In genomic region chr2:119387381-119388129, GRCh38 we compare ENCODE assay signal across 1 cellular context.
TF ChIP-seq lines count a peak whose summit lies in the region.

No MANE protein-coding gene starts in this region.

TF ChIP-seq in HepG2, 621 proteins besides CTCF, POLR2A, EP300 and RAD21 (continues in another document):
- TF ChIP-seq HHEX (CRISPR knock-in tag; IDR thresholded peaks at IDR 0.05): no peak
- TF ChIP-seq ZNF17 (CRISPR knock-in tag; IDR thresholded peaks at IDR 0.05): no peak
- no peak for TF ChIP-seq ONECUT2 (CRISPR knock-in tag; IDR thresholded peaks at IDR 0.05)
- TF ChIP-seq TOE1 (CRISPR knock-in tag; IDR thresholded peaks at IDR 0.05): no peak
- TF ChIP-seq CEBPG (CRISPR knock-in tag; IDR thresholded peaks at IDR 0.05): peak; percentile 54; the same call in 1 of the 2 replicates
- no peak for TF ChIP-seq ZNF761 (CRISPR knock-in tag; conservative IDR thresholded peaks at IDR 0.05)
- TF ChIP-seq SCMH1 (CRISPR knock-in tag; IDR thresholded peaks at IDR 0.05; ENCODE audit: borderline replicate concordance): no peak
- TF ChIP-seq ZNF501 (CRISPR knock-in tag; IDR thresholded peaks at IDR 0.05): 0 out of 2 replicates have a peak, but pooled peaks have one; percentile 42
- no peak for TF ChIP-seq ZMYM4 (CRISPR knock-in tag; IDR thresholded peaks at IDR 0.05)
- TF ChIP-seq, protein P1, sequence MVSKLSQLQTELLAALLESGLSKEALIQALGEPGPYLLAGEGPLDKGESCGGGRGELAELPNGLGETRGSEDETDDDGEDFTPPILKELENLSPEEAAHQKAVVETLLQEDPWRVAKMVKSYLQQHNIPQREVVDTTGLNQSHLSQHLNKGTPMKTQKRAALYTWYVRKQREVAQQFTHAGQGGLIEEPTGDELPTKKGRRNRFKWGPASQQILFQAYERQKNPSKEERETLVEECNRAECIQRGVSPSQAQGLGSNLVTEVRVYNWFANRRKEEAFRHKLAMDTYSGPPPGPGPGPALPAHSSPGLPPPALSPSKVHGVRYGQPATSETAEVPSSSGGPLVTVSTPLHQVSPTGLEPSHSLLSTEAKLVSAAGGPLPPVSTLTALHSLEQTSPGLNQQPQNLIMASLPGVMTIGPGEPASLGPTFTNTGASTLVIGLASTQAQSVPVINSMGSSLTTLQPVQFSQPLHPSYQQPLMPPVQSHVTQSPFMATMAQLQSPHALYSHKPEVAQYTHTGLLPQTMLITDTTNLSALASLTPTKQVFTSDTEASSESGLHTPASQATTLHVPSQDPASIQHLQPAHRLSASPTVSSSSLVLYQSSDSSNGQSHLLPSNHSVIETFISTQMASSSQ (IDR thresholded peaks at IDR 0.05; ENCODE audit: low read depth): peak; percentile 49; the same call in 1 of the 2 replicates
- TF ChIP-seq, protein P1 (CRISPR knock-in tag; IDR thresholded peaks at IDR 0.05; ENCODE audit: borderline replicate concordance): no peak
- TF ChIP-seq, protein P2, sequence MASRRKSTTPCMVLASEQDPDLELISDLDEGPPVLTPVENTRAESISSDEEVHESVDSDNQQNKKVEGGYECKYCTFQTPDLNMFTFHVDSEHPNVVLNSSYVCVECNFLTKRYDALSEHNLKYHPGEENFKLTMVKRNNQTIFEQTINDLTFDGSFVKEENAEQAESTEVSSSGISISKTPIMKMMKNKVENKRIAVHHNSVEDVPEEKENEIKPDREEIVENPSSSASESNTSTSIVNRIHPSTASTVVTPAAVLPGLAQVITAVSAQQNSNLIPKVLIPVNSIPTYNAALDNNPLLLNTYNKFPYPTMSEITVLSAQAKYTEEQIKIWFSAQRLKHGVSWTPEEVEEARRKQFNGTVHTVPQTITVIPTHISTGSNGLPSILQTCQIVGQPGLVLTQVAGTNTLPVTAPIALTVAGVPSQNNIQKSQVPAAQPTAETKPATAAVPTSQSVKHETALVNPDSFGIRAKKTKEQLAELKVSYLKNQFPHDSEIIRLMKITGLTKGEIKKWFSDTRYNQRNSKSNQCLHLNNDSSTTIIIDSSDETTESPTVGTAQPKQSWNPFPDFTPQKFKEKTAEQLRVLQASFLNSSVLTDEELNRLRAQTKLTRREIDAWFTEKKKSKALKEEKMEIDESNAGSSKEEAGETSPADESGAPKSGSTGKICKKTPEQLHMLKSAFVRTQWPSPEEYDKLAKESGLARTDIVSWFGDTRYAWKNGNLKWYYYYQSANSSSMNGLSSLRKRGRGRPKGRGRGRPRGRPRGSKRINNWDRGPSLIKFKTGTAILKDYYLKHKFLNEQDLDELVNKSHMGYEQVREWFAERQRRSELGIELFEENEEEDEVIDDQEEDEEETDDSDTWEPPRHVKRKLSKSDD (CRISPR knock-in tag; IDR thresholded peaks at IDR 0.05; ENCODE audit: low read depth): no peak
- TF ChIP-seq, protein P3, sequence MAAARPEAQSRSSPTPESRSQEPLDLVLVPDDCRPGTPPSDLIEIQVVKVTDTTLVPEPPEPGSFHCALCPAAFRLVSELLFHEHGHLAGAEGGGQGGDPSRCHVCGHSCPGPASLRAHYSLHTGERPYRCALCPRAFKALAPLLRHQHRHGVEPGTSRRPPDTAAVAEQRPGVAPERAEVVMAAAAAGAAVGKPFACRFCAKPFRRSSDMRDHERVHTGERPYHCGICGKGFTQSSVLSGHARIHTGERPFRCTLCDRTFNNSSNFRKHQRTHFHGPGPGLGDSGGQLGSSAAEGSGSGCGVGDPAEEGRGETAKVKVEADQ (CRISPR knock-in tag; IDR thresholded peaks at IDR 0.05; ENCODE audit: borderline replicate concordance): no peak
- TF ChIP-seq IRX3 (CRISPR knock-in tag; IDR thresholded peaks at IDR 0.05; ENCODE audit: borderline replicate concordance, low read depth): no peak
- no peak for TF ChIP-seq ZNF747 (CRISPR knock-in tag; IDR thresholded peaks at IDR 0.05; ENCODE audit: borderline replicate concordance)
- TF ChIP-seq NFATC3 (CRISPR knock-in tag; IDR thresholded peaks at IDR 0.05): no peak
- TF ChIP-seq SALL1 (CRISPR knock-in tag; IDR thresholded peaks at IDR 0.05): peak; percentile 43; the same call in 1 of the 2 replicates
- TF ChIP-seq NR2F6 (IDR thresholded peaks at IDR 0.05): peak; percentile 21; the same call in 1 of the 2 replicates
- no peak for TF ChIP-seq NR2F6 (CRISPR knock-in tag; IDR thresholded peaks at IDR 0.05)
- TF ChIP-seq DNMT1 (CRISPR knock-in tag; IDR thresholded peaks at IDR 0.05): no peak
- no peak for TF ChIP-seq ZNF777 (CRISPR knock-in tag; IDR thresholded peaks at IDR 0.05)
- no peak for TF ChIP-seq ZKSCAN5 (CRISPR knock-in tag; IDR thresholded peaks at IDR 0.05)
- no peak for TF ChIP-seq ATRX (CRISPR knock-in tag; IDR thresholded peaks at IDR 0.05; ENCODE audit: borderline replicate concordance)
- TF ChIP-seq GFI1 (CRISPR knock-in tag; IDR thresholded peaks at IDR 0.05; ENCODE audit: borderline replicate concordance): no peak
- TF ChIP-seq, protein P4, sequence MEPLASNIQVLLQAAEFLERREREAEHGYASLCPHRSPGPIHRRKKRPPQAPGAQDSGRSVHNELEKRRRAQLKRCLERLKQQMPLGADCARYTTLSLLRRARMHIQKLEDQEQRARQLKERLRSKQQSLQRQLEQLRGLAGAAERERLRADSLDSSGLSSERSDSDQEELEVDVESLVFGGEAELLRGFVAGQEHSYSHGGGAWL (CRISPR knock-in tag; IDR thresholded peaks at IDR 0.05): 0 out of 2 replicates have a peak, but pooled peaks have one; percentile 42
- 0 out of 4 replicates have a peak, but pooled peaks of 1 of the 2 experiments have one; percentile 27 for TF ChIP-seq NR2F1 (CRISPR knock-in tag; IDR thresholded peaks at IDR 0.05)
- TF ChIP-seq SMAD9 (CRISPR knock-in tag; IDR thresholded peaks at IDR 0.05): no peak
- no peak for TF ChIP-seq AFF4 (CRISPR knock-in tag; IDR thresholded peaks at IDR 0.05)
- no peak for TF ChIP-seq RXRA (CRISPR knock-in tag; IDR thresholded peaks at IDR 0.05)
- TF ChIP-seq, protein P5, sequence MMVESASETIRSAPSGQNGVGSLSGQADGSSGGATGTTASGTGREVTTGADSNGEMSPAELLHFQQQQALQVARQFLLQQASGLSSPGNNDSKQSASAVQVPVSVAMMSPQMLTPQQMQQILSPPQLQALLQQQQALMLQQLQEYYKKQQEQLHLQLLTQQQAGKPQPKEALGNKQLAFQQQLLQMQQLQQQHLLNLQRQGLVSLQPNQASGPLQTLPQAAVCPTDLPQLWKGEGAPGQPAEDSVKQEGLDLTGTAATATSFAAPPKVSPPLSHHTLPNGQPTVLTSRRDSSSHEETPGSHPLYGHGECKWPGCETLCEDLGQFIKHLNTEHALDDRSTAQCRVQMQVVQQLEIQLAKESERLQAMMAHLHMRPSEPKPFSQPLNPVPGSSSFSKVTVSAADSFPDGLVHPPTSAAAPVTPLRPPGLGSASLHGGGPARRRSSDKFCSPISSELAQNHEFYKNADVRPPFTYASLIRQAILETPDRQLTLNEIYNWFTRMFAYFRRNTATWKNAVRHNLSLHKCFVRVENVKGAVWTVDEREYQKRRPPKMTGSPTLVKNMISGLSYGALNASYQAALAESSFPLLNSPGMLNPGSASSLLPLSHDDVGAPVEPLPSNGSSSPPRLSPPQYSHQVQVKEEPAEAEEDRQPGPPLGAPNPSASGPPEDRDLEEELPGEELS (CRISPR knock-in tag; IDR thresholded peaks at IDR 0.05): no peak
- no peak for TF ChIP-seq ZSCAN12 (CRISPR knock-in tag; IDR thresholded peaks at IDR 0.05)
- TF ChIP-seq HCFC1 (IDR thresholded peaks at IDR 0.05; ENCODE audit: low read depth, low read length): no peak
- TF ChIP-seq, protein P6, sequence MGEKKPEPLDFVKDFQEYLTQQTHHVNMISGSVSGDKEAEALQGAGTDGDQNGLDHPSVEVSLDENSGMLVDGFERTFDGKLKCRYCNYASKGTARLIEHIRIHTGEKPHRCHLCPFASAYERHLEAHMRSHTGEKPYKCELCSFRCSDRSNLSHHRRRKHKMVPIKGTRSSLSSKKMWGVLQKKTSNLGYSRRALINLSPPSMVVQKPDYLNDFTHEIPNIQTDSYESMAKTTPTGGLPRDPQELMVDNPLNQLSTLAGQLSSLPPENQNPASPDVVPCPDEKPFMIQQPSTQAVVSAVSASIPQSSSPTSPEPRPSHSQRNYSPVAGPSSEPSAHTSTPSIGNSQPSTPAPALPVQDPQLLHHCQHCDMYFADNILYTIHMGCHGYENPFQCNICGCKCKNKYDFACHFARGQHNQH (CRISPR knock-in tag; IDR thresholded peaks at IDR 0.05): no peak
- TF ChIP-seq ZNF552 (CRISPR knock-in tag; IDR thresholded peaks at IDR 0.05; ENCODE audit: borderline replicate concordance): no peak
- TF ChIP-seq NR3C1 (CRISPR knock-in tag; IDR thresholded peaks at IDR 0.05): no peak
- TF ChIP-seq HDAC1 (CRISPR knock-in tag; IDR thresholded peaks at IDR 0.05): no peak
- no peak for TF ChIP-seq PLRG1 (conservative IDR thresholded peaks at IDR 0.05)
- TF ChIP-seq ZNF280B (CRISPR knock-in tag; IDR thresholded peaks at IDR 0.05; ENCODE audit: borderline replicate concordance): no peak
- peak; percentile 44; the same call in 1 of the 2 replicates for TF ChIP-seq NR2F2 (IDR thresholded peaks at IDR 0.05; ENCODE audit: borderline replicate concordance, low read depth)
- no peak for TF ChIP-seq ZNF44 (CRISPR knock-in tag; IDR thresholded peaks at IDR 0.05)
- TF ChIP-seq ZNF780A (CRISPR knock-in tag; IDR thresholded peaks at IDR 0.05): no peak
- TF ChIP-seq ZBTB7A (CRISPR knock-in tag; IDR thresholded peaks at IDR 0.05): no peak
- TF ChIP-seq KMT2A (CRISPR knock-in tag; IDR thresholded peaks at IDR 0.05): no peak
